8 cellular contexts compared by ENCODE assay signal in genomic region chr13:22925842-22926175, GRCh38.
A peak's percentile ranks its signal among the peaks of the same experiment; 100 is the strongest.
DNase-seq lines count a peak whose midpoint lies in the region; ATAC-seq, FAIRE-seq and TF ChIP-seq lines count a peak whose summit lies in the region.
"Not testable (repeated sequence)": the region's sequence is repeated elsewhere in the genome, so short reads cannot be mapped to it uniquely, and the experiment has no call there.

No MANE protein-coding gene starts in this region.

- DNase-seq in GM12891 (ENCODE audit: insufficient read length, low spot score); T-helper 2 cell treated with Interferon-gamma antibody and Interleukin-4, amounts not matched to agents 5 μg/mL and 100 μg/mL, for 36 hours (ENCODE audit: low spot score); breast epithelium (ENCODE audit: low spot score in 2 of 2); foreskin keratinocyte; memory B cell (ENCODE audit: low spot score in 2 of 2); omental fat pad (ENCODE audit: low spot score); smooth muscle cell (lab: John Stamatoyannopoulos, UW; ENCODE audit: unreplicated experiment); upper lobe of right lung: not testable (repeated sequence)

- ATAC-seq in foreskin keratinocyte (peak; percentile 5), omental fat pad (ENCODE audit: low FRiP score) (peak; percentile 50)
- ATAC-seq in memory B cell (ENCODE audit: low read depth); upper lobe of right lung: not testable (repeated sequence)

- H3K4me1 ChIP-seq in breast epithelium; foreskin keratinocyte; smooth muscle cell (ENCODE audit: low read depth); upper lobe of right lung: not testable (repeated sequence)

- H3K4me3 Mint-ChIP-seq in T-helper 2 cell treated with Interferon-gamma antibody and Interleukin-4, amounts not matched to agents 5 μg/mL and 100 μg/mL, for 36 hours, result peak overlapping the region; percentile 30
- H3K4me3 Mint-ChIP-seq in memory B cell, result peak overlapping the region; percentile 35

- not testable (repeated sequence) for H3K36me3 ChIP-seq in breast epithelium; smooth muscle cell (ENCODE audit: low read depth); upper lobe of right lung

- not testable (repeated sequence) for H3K9ac ChIP-seq in smooth muscle cell (ENCODE audit: low read depth)

- TF ChIP-seq CTCF in breast epithelium (IDR thresholded peaks at IDR 0.05); foreskin keratinocyte (conservative IDR thresholded peaks at IDR 0.05); omental fat pad (IDR thresholded peaks at IDR 0.05); smooth muscle cell (IDR thresholded peaks at IDR 0.05; ENCODE audit: borderline replicate concordance, insufficient read depth, poor library complexity, severe bottlenecking); upper lobe of right lung (IDR thresholded peaks at IDR 0.05): not testable (repeated sequence)

- H3K27me3 ChIP-seq in breast epithelium; foreskin keratinocyte; smooth muscle cell (ENCODE audit: low read depth); upper lobe of right lung: not testable (repeated sequence)

- H3K79me2 ChIP-seq in smooth muscle cell (ENCODE audit: low read depth), result not testable (repeated sequence)

- peak overlapping the region; percentile 51 to 82 (median 55) for H3K4me3 ChIP-seq in breast epithelium
- peak overlapping the region; percentile 50 for H3K4me3 ChIP-seq in smooth muscle cell
- H3K4me3 ChIP-seq in upper lobe of right lung, result peak overlapping the region; percentile 48

- FAIRE-seq in GM12891 (lab: Jason Lieb, UNC), result peak; percentile 74

- WGBS in smooth muscle cell (ENCODE audit: low lambda C conversion rate), result 69% methylated on average over 15 of the region's 15 CpGs

- H3K27ac ChIP-seq in breast epithelium, result peak overlapping the region in 1 of 2 donors; percentile 71
- H3K27ac ChIP-seq in foreskin keratinocyte; smooth muscle cell (ENCODE audit: low read depth); upper lobe of right lung: not testable (repeated sequence)

- TF ChIP-seq POLR2A in GM12891 (IDR thresholded peaks at IDR 0.05; ENCODE audit: low read depth, low read length); breast epithelium (IDR thresholded peaks at IDR 0.05): not testable (repeated sequence)

- intact Hi-C loops in breast epithelium (cut with DNase I; ENCODE audit: low total_unique reads); upper lobe of right lung (cut with DNase I): not testable (repeated sequence)

- H2AFZ ChIP-seq in smooth muscle cell (ENCODE audit: low read depth), result peak overlapping the region; percentile 54

- H3K36me3 Mint-ChIP-seq in T-helper 2 cell treated with Interferon-gamma antibody and Interleukin-4, amounts not matched to agents 5 μg/mL and 100 μg/mL, for 36 hours (ENCODE audit: low read depth); memory B cell: not testable (repeated sequence)

- H3K9me3 ChIP-seq in breast epithelium; smooth muscle cell (replicated peaks; ENCODE audit: low read depth); upper lobe of right lung: not testable (repeated sequence)

- not testable (repeated sequence) for H3K4me1 Mint-ChIP-seq in T-helper 2 cell treated with Interferon-gamma antibody and Interleukin-4, amounts not matched to agents 5 μg/mL and 100 μg/mL, for 36 hours (ENCODE audit: low read depth); memory B cell

- H4K20me1 ChIP-seq in smooth muscle cell (ENCODE audit: low read depth), result not testable (repeated sequence)

- not testable (repeated sequence) for H3F3A ChIP-seq in smooth muscle cell (ENCODE audit: low read depth)

- peaks cover 25% of the 10 kb centered on the region for H3K27me3 Mint-ChIP-seq in T-helper 2 cell treated with Interferon-gamma antibody and Interleukin-4, amounts not matched to agents 5 μg/mL and 100 μg/mL, for 36 hours (ENCODE audit: low read depth)
- H3K27me3 Mint-ChIP-seq in memory B cell, result peaks cover 10% of the 10 kb centered on the region

- H3K27ac Mint-ChIP-seq in T-helper 2 cell treated with Interferon-gamma antibody and Interleukin-4, amounts not matched to agents 5 μg/mL and 100 μg/mL, for 36 hours; memory B cell: not testable (repeated sequence)

- H3K9me3 Mint-ChIP-seq in T-helper 2 cell treated with Interferon-gamma antibody and Interleukin-4, amounts not matched to agents 5 μg/mL and 100 μg/mL, for 36 hours; memory B cell: not testable (repeated sequence)

- H3K4me2 ChIP-seq in smooth muscle cell, result peak overlapping the region; percentile 82
